Comparison of ENCODE assay signal across 1 cellular context in the genomic region with DNA sequence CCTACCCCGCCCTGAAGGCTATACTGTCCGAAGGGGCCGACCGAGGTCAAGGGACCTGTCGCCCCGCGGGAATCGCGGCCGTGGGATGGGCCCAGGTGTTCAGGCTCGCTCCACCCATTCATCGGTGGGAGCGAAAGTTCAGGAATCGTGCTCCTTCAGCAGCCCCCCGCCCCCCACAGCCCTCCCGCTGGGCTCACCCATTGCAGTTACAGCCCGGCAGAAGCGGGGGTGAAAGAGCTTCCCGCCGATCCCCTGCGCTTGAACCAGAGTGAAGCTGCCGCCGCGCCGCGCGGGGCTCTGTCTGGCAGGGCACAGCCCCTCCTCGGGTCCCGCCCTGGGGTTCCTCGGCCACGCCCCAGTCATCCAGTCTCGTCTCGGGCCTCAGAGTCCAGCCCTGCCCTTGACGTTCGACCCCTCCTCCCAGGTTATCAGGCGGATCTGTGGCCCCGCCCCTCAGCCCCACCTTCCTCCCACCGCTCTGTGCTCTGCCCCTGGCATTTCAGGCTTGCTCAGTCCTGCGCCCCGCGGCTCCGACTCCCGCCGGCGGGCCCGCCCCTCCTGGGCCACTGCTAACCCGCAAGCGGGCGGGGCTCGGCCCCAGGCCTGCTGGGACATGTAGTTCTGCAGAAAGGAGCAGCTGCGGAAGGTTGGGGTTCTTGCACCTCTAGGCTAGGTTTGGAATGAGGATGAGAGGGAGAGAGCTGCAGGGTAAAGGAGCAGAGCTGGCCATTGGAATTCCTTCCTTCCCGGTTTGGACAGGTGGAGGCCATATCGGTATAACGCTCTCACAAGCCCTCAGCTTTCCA.
TF ChIP-seq lines count a peak whose summit lies in the region.

A gene (minus strand): TSS at position 303 of the 806 bp plus-strand sequence. CDS start 3,955 bp downstream, outside the sequence.

TF ChIP-seq in HepG2, 621 proteins besides CTCF, POLR2A, EP300 and RAD21 (continued from another document and continues in another):
- TF ChIP-seq, protein P1, sequence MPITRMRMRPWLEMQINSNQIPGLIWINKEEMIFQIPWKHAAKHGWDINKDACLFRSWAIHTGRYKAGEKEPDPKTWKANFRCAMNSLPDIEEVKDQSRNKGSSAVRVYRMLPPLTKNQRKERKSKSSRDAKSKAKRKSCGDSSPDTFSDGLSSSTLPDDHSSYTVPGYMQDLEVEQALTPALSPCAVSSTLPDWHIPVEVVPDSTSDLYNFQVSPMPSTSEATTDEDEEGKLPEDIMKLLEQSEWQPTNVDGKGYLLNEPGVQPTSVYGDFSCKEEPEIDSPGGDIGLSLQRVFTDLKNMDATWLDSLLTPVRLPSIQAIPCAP (CRISPR knock-in tag; IDR thresholded peaks at IDR 0.05; ENCODE audit: low read depth): no peak
- no peak; the same call in 1 of the 2 replicates for TF ChIP-seq SRF (IDR thresholded peaks at IDR 0.05; ENCODE audit: low read depth, low read length)
- TF ChIP-seq, protein P2, sequence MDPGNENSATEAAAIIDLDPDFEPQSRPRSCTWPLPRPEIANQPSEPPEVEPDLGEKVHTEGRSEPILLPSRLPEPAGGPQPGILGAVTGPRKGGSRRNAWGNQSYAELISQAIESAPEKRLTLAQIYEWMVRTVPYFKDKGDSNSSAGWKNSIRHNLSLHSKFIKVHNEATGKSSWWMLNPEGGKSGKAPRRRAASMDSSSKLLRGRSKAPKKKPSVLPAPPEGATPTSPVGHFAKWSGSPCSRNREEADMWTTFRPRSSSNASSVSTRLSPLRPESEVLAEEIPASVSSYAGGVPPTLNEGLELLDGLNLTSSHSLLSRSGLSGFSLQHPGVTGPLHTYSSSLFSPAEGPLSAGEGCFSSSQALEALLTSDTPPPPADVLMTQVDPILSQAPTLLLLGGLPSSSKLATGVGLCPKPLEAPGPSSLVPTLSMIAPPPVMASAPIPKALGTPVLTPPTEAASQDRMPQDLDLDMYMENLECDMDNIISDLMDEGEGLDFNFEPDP (CRISPR knock-in tag; conservative IDR thresholded peaks at IDR 0.05): peak; percentile 59; the same call in 1 of the 2 replicates
- TF ChIP-seq, protein P3, sequence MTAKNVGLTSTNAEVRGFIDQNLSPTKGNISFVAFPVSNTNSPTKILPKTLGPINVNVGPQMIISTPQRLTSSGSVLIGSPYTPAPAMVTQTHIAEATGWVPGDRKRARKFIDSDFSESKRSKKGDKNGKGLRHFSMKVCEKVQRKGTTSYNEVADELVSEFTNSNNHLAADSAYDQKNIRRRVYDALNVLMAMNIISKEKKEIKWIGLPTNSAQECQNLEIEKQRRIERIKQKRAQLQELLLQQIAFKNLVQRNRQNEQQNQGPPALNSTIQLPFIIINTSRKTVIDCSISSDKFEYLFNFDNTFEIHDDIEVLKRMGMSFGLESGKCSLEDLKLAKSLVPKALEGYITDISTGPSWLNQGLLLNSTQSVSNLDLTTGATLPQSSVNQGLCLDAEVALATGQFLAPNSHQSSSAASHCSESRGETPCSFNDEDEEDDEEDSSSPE (CRISPR knock-in tag; IDR thresholded peaks at IDR 0.05): peak; percentile 80
- no peak for TF ChIP-seq HNF4G (IDR thresholded peaks at IDR 0.05; ENCODE audit: borderline replicate concordance, low read depth, low read length)
- TF ChIP-seq HNF4G (CRISPR knock-in tag; IDR thresholded peaks at IDR 0.05; ENCODE audit: borderline replicate concordance, low read depth): no peak
- no peak for TF ChIP-seq SCMH1 (CRISPR knock-in tag; IDR thresholded peaks at IDR 0.05; ENCODE audit: borderline replicate concordance)
- TF ChIP-seq HNRNPH1 (optimal IDR thresholded peaks at IDR 0.05; ENCODE audit: low read depth, low read length): no peak
- no peak for TF ChIP-seq ZNF713 (CRISPR knock-in tag; IDR thresholded peaks at IDR 0.05)
- no peak for TF ChIP-seq ZSCAN12 (CRISPR knock-in tag; IDR thresholded peaks at IDR 0.05)
- no peak for TF ChIP-seq SYNCRIP (IDR thresholded peaks at IDR 0.05; ENCODE audit: insufficient read depth, low read depth, low read length)
- TF ChIP-seq SNAPC2 (CRISPR knock-in tag; IDR thresholded peaks at IDR 0.05): no peak
- TF ChIP-seq, protein P4, sequence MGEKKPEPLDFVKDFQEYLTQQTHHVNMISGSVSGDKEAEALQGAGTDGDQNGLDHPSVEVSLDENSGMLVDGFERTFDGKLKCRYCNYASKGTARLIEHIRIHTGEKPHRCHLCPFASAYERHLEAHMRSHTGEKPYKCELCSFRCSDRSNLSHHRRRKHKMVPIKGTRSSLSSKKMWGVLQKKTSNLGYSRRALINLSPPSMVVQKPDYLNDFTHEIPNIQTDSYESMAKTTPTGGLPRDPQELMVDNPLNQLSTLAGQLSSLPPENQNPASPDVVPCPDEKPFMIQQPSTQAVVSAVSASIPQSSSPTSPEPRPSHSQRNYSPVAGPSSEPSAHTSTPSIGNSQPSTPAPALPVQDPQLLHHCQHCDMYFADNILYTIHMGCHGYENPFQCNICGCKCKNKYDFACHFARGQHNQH (CRISPR knock-in tag; IDR thresholded peaks at IDR 0.05): 0 out of 2 replicates have a peak, but pooled peaks have one; percentile 53
- TF ChIP-seq GTF2F1 (IDR thresholded peaks at IDR 0.05; ENCODE audit: low read length): no peak
- TF ChIP-seq, protein P5, sequence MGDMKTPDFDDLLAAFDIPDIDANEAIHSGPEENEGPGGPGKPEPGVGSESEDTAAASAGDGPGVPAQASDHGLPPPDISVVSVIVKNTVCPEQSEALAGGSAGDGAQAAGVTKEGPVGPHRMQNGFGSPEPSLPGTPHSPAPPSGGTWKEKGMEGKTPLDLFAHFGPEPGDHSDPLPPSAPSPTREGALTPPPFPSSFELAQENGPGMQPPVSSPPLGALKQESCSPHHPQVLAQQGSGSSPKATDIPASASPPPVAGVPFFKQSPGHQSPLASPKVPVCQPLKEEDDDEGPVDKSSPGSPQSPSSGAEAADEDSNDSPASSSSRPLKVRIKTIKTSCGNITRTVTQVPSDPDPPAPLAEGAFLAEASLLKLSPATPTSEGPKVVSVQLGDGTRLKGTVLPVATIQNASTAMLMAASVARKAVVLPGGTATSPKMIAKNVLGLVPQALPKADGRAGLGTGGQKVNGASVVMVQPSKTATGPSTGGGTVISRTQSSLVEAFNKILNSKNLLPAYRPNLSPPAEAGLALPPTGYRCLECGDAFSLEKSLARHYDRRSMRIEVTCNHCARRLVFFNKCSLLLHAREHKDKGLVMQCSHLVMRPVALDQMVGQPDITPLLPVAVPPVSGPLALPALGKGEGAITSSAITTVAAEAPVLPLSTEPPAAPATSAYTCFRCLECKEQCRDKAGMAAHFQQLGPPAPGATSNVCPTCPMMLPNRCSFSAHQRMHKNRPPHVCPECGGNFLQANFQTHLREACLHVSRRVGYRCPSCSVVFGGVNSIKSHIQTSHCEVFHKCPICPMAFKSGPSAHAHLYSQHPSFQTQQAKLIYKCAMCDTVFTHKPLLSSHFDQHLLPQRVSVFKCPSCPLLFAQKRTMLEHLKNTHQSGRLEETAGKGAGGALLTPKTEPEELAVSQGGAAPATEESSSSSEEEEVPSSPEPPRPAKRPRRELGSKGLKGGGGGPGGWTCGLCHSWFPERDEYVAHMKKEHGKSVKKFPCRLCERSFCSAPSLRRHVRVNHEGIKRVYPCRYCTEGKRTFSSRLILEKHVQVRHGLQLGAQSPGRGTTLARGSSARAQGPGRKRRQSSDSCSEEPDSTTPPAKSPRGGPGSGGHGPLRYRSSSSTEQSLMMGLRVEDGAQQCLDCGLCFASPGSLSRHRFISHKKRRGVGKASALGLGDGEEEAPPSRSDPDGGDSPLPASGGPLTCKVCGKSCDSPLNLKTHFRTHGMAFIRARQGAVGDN (CRISPR knock-in tag; IDR thresholded peaks at IDR 0.05): peak; percentile 78
- TF ChIP-seq, protein P6, sequence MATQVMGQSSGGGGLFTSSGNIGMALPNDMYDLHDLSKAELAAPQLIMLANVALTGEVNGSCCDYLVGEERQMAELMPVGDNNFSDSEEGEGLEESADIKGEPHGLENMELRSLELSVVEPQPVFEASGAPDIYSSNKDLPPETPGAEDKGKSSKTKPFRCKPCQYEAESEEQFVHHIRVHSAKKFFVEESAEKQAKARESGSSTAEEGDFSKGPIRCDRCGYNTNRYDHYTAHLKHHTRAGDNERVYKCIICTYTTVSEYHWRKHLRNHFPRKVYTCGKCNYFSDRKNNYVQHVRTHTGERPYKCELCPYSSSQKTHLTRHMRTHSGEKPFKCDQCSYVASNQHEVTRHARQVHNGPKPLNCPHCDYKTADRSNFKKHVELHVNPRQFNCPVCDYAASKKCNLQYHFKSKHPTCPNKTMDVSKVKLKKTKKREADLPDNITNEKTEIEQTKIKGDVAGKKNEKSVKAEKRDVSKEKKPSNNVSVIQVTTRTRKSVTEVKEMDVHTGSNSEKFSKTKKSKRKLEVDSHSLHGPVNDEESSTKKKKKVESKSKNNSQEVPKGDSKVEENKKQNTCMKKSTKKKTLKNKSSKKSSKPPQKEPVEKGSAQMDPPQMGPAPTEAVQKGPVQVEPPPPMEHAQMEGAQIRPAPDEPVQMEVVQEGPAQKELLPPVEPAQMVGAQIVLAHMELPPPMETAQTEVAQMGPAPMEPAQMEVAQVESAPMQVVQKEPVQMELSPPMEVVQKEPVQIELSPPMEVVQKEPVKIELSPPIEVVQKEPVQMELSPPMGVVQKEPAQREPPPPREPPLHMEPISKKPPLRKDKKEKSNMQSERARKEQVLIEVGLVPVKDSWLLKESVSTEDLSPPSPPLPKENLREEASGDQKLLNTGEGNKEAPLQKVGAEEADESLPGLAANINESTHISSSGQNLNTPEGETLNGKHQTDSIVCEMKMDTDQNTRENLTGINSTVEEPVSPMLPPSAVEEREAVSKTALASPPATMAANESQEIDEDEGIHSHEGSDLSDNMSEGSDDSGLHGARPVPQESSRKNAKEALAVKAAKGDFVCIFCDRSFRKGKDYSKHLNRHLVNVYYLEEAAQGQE (IDR thresholded peaks at IDR 0.05; ENCODE audit: borderline replicate concordance in 1 of 2, low read depth in 1 of 2, low read length in 2 of 2): peak in 1 of 2 experiments; percentile 26; a peak in 1 of 4 replicates
- no peak for TF ChIP-seq ZNF496 (CRISPR knock-in tag; IDR thresholded peaks at IDR 0.05; ENCODE audit: insufficient replicate concordance)
- no peak for TF ChIP-seq THYN1 (CRISPR knock-in tag; IDR thresholded peaks at IDR 0.05; ENCODE audit: borderline replicate concordance, low read depth)
- no peak for TF ChIP-seq ZKSCAN8 (CRISPR knock-in tag; IDR thresholded peaks at IDR 0.05; ENCODE audit: borderline replicate concordance)
- TF ChIP-seq SIX1 (CRISPR knock-in tag; IDR thresholded peaks at IDR 0.05; ENCODE audit: borderline replicate concordance): no peak
- no peak; the same call in 1 of the 2 replicates for TF ChIP-seq ZNF230 (CRISPR knock-in tag; IDR thresholded peaks at IDR 0.05)
- peak; percentile 48 for TF ChIP-seq ZMYM2 (CRISPR knock-in tag; IDR thresholded peaks at IDR 0.05)
- TF ChIP-seq, protein P7, sequence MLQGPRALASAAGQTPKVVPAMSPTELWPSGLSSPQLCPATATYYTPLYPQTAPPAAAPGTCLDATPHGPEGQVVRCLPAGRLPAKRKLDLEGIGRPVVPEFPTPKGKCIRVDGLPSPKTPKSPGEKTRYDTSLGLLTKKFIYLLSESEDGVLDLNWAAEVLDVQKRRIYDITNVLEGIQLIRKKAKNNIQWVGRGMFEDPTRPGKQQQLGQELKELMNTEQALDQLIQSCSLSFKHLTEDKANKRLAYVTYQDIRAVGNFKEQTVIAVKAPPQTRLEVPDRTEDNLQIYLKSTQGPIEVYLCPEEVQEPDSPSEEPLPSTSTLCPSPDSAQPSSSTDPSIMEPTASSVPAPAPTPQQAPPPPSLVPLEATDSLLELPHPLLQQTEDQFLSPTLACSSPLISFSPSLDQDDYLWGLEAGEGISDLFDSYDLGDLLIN (CRISPR knock-in tag; IDR thresholded peaks at IDR 0.05; ENCODE audit: borderline replicate concordance): no peak
- TF ChIP-seq ZNF556 (CRISPR knock-in tag; IDR thresholded peaks at IDR 0.05; ENCODE audit: borderline replicate concordance): peak; percentile 93; the same call in 1 of the 2 replicates
- no peak for TF ChIP-seq ZC3H4 (CRISPR knock-in tag; IDR thresholded peaks at IDR 0.05; ENCODE audit: borderline replicate concordance)
- TF ChIP-seq, protein P8, sequence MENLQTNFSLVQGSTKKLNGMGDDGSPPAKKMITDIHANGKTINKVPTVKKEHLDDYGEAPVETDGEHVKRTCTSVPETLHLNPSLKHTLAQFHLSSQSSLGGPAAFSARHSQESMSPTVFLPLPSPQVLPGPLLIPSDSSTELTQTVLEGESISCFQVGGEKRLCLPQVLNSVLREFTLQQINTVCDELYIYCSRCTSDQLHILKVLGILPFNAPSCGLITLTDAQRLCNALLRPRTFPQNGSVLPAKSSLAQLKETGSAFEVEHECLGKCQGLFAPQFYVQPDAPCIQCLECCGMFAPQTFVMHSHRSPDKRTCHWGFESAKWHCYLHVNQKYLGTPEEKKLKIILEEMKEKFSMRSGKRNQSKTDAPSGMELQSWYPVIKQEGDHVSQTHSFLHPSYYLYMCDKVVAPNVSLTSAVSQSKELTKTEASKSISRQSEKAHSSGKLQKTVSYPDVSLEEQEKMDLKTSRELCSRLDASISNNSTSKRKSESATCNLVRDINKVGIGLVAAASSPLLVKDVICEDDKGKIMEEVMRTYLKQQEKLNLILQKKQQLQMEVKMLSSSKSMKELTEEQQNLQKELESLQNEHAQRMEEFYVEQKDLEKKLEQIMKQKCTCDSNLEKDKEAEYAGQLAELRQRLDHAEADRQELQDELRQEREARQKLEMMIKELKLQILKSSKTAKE (CRISPR knock-in tag; IDR thresholded peaks at IDR 0.05; ENCODE audit: borderline replicate concordance): peak; percentile 88
- no peak for TF ChIP-seq MATR3 (CRISPR knock-in tag; IDR thresholded peaks at IDR 0.05)
- no peak for TF ChIP-seq SMARCE1 (IDR thresholded peaks at IDR 0.05; ENCODE audit: borderline replicate concordance)
- TF ChIP-seq CHCHD3 (CRISPR knock-in tag; IDR thresholded peaks at IDR 0.05): no peak
- no peak for TF ChIP-seq NFE2L2 (IDR thresholded peaks at IDR 0.05; ENCODE audit: low read length)
- TF ChIP-seq, protein P9, sequence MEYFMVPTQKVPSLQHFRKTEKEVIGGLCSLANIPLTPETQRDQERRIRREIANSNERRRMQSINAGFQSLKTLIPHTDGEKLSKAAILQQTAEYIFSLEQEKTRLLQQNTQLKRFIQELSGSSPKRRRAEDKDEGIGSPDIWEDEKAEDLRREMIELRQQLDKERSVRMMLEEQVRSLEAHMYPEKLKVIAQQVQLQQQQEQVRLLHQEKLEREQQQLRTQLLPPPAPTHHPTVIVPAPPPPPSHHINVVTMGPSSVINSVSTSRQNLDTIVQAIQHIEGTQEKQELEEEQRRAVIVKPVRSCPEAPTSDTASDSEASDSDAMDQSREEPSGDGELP (IDR thresholded peaks at IDR 0.05; ENCODE audit: borderline replicate concordance, low read depth): no peak
- TF ChIP-seq ATM (IDR thresholded peaks at IDR 0.05; ENCODE audit: borderline replicate concordance): no peak
- no peak for TF ChIP-seq DMAP1 (CRISPR knock-in tag; IDR thresholded peaks at IDR 0.05)
- TF ChIP-seq BRD4 (CRISPR knock-in tag; IDR thresholded peaks at IDR 0.05): no peak; the same call in 1 of the 2 replicates
- TF ChIP-seq ZSCAN29 (CRISPR knock-in tag; conservative IDR thresholded peaks at IDR 0.05): peak; percentile 65; the same call in 1 of the 2 replicates
- peak; percentile 92 for TF ChIP-seq SKI (IDR thresholded peaks at IDR 0.05; ENCODE audit: partially characterized antibody)
- TF ChIP-seq GATAD1 (CRISPR knock-in tag; IDR thresholded peaks at IDR 0.05): no peak
- peak; percentile 80 for TF ChIP-seq HOXA3 (CRISPR knock-in tag; IDR thresholded peaks at IDR 0.05)
- TF ChIP-seq PCBP1 (IDR thresholded peaks at IDR 0.05; ENCODE audit: borderline replicate concordance, low read depth, low read length): no peak
